In genomic region chr9:135380321-135380960, GRCh38 we compare ENCODE assay signal across 26 cellular contexts.
"Had no signal": no experiment of that assay in that cellular context is flagged by ENCODE, and none has a peak within 500 bp of the region (broad histone marks: within the 10 kb centered on the region; RNA-seq: fewer than 3 reads in every experiment).

No MANE protein-coding gene starts in this region.

- H2AFZ ChIP-seq: parathyroid adenoma had no signal

- H3K27ac Mint-ChIP-seq: naive thymus-derived CD4-positive, alpha-beta T cell; natural killer cell; nephron; progenitor cell of endocrine pancreas; stimulated activated effector memory CD8-positive, alpha-beta T cell treated with anti-CD3 and anti-CD28 coated beads, Interleukin-12 subunit alpha, Interleukin-12 subunit beta, amount 100 ng/mL, for 72 hours; stimulated activated naive B cell treated with anti-CD40 and anti-IgM and Interleukin-4, amounts not matched to agents 10 μg/mL and 1 μg/mL and 100 μg/mL, for 72 hours; stimulated activated naive CD8-positive, alpha-beta T cell treated with anti-CD3 and anti-CD28 coated beads, Interleukin-15, Interleukin-2, amounts not matched to agents 100 ng/mL and 50 ng/mL, for 24 hours; type B pancreatic cell had no signal

- H3K79me2 ChIP-seq: parathyroid adenoma had no signal

- ATAC-seq: naive thymus-derived CD4-positive, alpha-beta T cell; natural killer cell; psoas muscle; right cardiac atrium; stimulated activated effector memory CD8-positive, alpha-beta T cell treated with anti-CD3 and anti-CD28 coated beads, Interleukin-12 subunit alpha, Interleukin-12 subunit beta, amount 100 ng/mL, for 72 hours; stimulated activated naive B cell treated with anti-CD40 and anti-IgM and Interleukin-4, amounts not matched to agents 10 μg/mL and 1 μg/mL and 100 μg/mL, for 72 hours; upper lobe of right lung had no signal

- DNase-seq: naive thymus-derived CD4-positive, alpha-beta T cell; natural killer cell; ovary; psoas muscle; right lobe of liver; sigmoid colon; small intestine; stimulated activated CD4-positive, alpha-beta T cell treated with anti-CD3 and anti-CD28 coated beads, Interleukin-15, amount 100 ng/mL, for 24 hours; stimulated activated CD4-positive, alpha-beta T cell treated with anti-CD3 and anti-CD28 coated beads, Interleukin-2, amount 100 ng/mL, for 24 hours; stimulated activated CD4-positive, alpha-beta T cell treated with anti-CD3 and anti-CD28 coated beads, Interleukin-2, amount 100 ng/mL, for 48 hours; stimulated activated CD4-positive, alpha-beta T cell treated with anti-CD3 and anti-CD28 coated beads, Interleukin-4, amount 100 ng/mL, for 24 hours; stimulated activated naive B cell treated with anti-CD40 and anti-IgM and Interleukin-4, amounts not matched to agents 10 μg/mL and 1 μg/mL and 100 μg/mL, for 72 hours; stimulated activated naive CD4-positive, alpha-beta T cell treated with Interleukin-2 at 50 U/mL for 16 hours; testis; tibial artery; transverse colon; upper lobe of right lung had no signal

- H3K27me3 ChIP-seq: ovary, right lobe of liver, testis, transverse colon, upper lobe of right lung, vagina had no signal

- H3K36me3 ChIP-seq: ovary, right lobe of liver, sigmoid colon, suprapubic skin, tibial artery, transverse colon, upper lobe of right lung, vagina had no signal

- H3K4me1 ChIP-seq: parathyroid adenoma, psoas muscle, right lobe of liver, sigmoid colon, suprapubic skin, testis, tibial artery, transverse colon, upper lobe of right lung, vagina had no signal

- H3K9me3 ChIP-seq: ovary, right lobe of liver, sigmoid colon, suprapubic skin, testis, tibial artery, transverse colon, upper lobe of right lung, vagina had no signal

- H3K4me1 Mint-ChIP-seq: natural killer cell; stimulated activated naive B cell treated with anti-CD40 and anti-IgM and Interleukin-4, amounts not matched to agents 10 μg/mL and 1 μg/mL and 100 μg/mL, for 72 hours had no signal

- H3K9ac ChIP-seq: parathyroid adenoma had no signal

- FAIRE-seq: small intestine had no signal

- H3K4me3 ChIP-seq: ovary, psoas muscle, right lobe of liver, sigmoid colon, suprapubic skin, testis, tibial artery, transverse colon, upper lobe of right lung, vagina had no signal

- H3K27me3 Mint-ChIP-seq: naive thymus-derived CD4-positive, alpha-beta T cell; stimulated activated naive CD8-positive, alpha-beta T cell treated with anti-CD3 and anti-CD28 coated beads, Interleukin-15, Interleukin-2, amounts not matched to agents 100 ng/mL and 50 ng/mL, for 24 hours had no signal

- H3K9me3 Mint-ChIP-seq: natural killer cell; nephron; stimulated activated effector memory CD8-positive, alpha-beta T cell treated with anti-CD3 and anti-CD28 coated beads, Interleukin-12 subunit alpha, Interleukin-12 subunit beta, amount 100 ng/mL, for 72 hours; stimulated activated naive CD8-positive, alpha-beta T cell treated with anti-CD3 and anti-CD28 coated beads, Interleukin-15, Interleukin-2, amounts not matched to agents 100 ng/mL and 50 ng/mL, for 24 hours had no signal

- H3K4me3 Mint-ChIP-seq: naive thymus-derived CD4-positive, alpha-beta T cell; natural killer cell; nephron; stimulated activated effector memory CD8-positive, alpha-beta T cell treated with anti-CD3 and anti-CD28 coated beads, Interleukin-12 subunit alpha, Interleukin-12 subunit beta, amount 100 ng/mL, for 72 hours; stimulated activated naive B cell treated with anti-CD40 and anti-IgM and Interleukin-4, amounts not matched to agents 10 μg/mL and 1 μg/mL and 100 μg/mL, for 72 hours; stimulated activated naive CD8-positive, alpha-beta T cell treated with anti-CD3 and anti-CD28 coated beads, Interleukin-15, Interleukin-2, amounts not matched to agents 100 ng/mL and 50 ng/mL, for 24 hours; type B pancreatic cell had no signal

- H3K27ac ChIP-seq: ovary, parathyroid adenoma, psoas muscle, right lobe of liver, sigmoid colon, suprapubic skin, testis, tibial artery, transverse colon, upper lobe of right lung, vagina had no signal

- H3K36me3 Mint-ChIP-seq: naive thymus-derived CD4-positive, alpha-beta T cell; natural killer cell; stimulated activated naive B cell treated with anti-CD40 and anti-IgM and Interleukin-4, amounts not matched to agents 10 μg/mL and 1 μg/mL and 100 μg/mL, for 72 hours; type B pancreatic cell had no signal
